18 cellular contexts compared by ENCODE assay signal in the genomic region with DNA sequence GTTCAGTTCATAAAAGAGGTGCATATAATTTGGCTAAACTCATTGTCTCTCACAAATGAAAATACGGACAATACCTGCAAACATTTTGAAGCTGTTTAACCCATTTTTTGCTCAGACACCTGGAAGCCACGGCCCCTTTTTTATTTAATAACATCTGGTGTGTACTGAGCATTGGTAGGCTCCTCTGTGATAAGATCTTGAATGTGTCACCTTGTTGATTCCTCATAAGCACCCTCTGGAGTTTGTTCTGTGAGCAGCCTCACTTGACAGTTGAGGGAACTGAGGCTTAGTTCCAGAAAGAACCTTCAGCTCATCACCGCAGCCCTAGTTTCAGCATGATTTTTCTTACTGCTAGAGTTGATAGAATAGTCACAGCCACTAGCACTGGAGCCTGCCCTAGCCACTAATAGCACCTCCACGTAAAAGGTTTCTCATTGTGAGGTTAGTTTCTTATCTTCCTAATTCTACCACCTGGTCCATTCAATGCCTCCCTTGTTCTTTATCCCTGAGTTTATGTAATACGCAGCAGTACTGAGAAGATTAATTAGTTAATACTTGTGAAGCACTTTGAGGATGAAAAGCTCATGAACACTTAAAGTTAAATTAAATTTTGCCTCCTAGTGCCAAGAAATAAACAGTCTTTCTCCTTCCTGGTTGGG.
"Had no signal": no experiment of that assay in that cellular context is flagged by ENCODE, and none has a peak within 500 bp of the region (broad histone marks: within the 10 kb centered on the region; RNA-seq: fewer than 3 reads in every experiment).

No MANE protein-coding gene starts in this region.

- H3K27ac Mint-ChIP-seq: activated naive CD4-positive, alpha-beta T cell treated with anti-CD3 and anti-CD28 coated beads, Interleukin-2, amount 50 U/mL, for 72 hours; dendritic cell treated with granulocyte-macrophage colony-stimulating factor and Interleukin-4, amounts not matched to agents 40 ng/mL and 50 ng/mL, for 4 days; naive thymus-derived CD4-positive, alpha-beta T cell; stimulated activated effector memory CD8-positive, alpha-beta T cell treated with anti-CD3 and anti-CD28 coated beads, Interleukin-12 subunit alpha, Interleukin-12 subunit beta, amount 100 ng/mL, for 72 hours; T-helper 1 cell treated with Interleukin-12 subunit alpha and Interleukin-12 subunit beta and Interleukin-4 antibody, amounts not matched to agents 30 μg/mL and 1 μg/mL, for 36 hours had no signal

- H3K27me3 Mint-ChIP-seq: dendritic cell treated with granulocyte-macrophage colony-stimulating factor and Interleukin-4, amounts not matched to agents 40 ng/mL and 50 ng/mL, for 4 days; naive thymus-derived CD4-positive, alpha-beta T cell had no signal

- H3K9me3 Mint-ChIP-seq: activated naive CD4-positive, alpha-beta T cell treated with anti-CD3 and anti-CD28 coated beads, Interleukin-2, amount 50 U/mL, for 72 hours; dendritic cell treated with granulocyte-macrophage colony-stimulating factor and Interleukin-4, amounts not matched to agents 40 ng/mL and 50 ng/mL, for 4 days; stimulated activated effector memory CD8-positive, alpha-beta T cell treated with anti-CD3 and anti-CD28 coated beads, Interleukin-12 subunit alpha, Interleukin-12 subunit beta, amount 100 ng/mL, for 72 hours; T-helper 1 cell treated with Interleukin-12 subunit alpha and Interleukin-12 subunit beta and Interleukin-4 antibody, amounts not matched to agents 30 μg/mL and 1 μg/mL, for 36 hours had no signal

- H3K27me3 ChIP-seq: adrenal gland, esophagus muscularis mucosa, gastroesophageal sphincter, heart left ventricle, ovary, sigmoid colon, tibial artery had no signal

- H3K36me3 ChIP-seq: adrenal gland, esophagus muscularis mucosa, gastroesophageal sphincter, heart left ventricle, ovary, sigmoid colon, tibial artery had no signal

- H3K36me3 Mint-ChIP-seq: activated naive CD4-positive, alpha-beta T cell treated with anti-CD3 and anti-CD28 coated beads, Interleukin-2, amount 50 U/mL, for 72 hours; stimulated activated effector memory CD8-positive, alpha-beta T cell treated with anti-CD3 and anti-CD28 coated beads, Interleukin-12 subunit alpha, Interleukin-12 subunit beta, amount 100 ng/mL, for 72 hours had no signal

- H3K9me3 ChIP-seq: adrenal gland, esophagus muscularis mucosa, gastroesophageal sphincter, heart left ventricle, mucosa of descending colon, ovary, sigmoid colon, tibial artery had no signal

- H3K4me3 Mint-ChIP-seq: dendritic cell treated with granulocyte-macrophage colony-stimulating factor and Interleukin-4, amounts not matched to agents 40 ng/mL and 50 ng/mL, for 4 days; naive thymus-derived CD4-positive, alpha-beta T cell; stimulated activated effector memory CD8-positive, alpha-beta T cell treated with anti-CD3 and anti-CD28 coated beads, Interleukin-12 subunit alpha, Interleukin-12 subunit beta, amount 100 ng/mL, for 72 hours; T-helper 1 cell treated with Interleukin-12 subunit alpha and Interleukin-12 subunit beta and Interleukin-4 antibody, amounts not matched to agents 30 μg/mL and 1 μg/mL, for 36 hours had no signal

- H3K27ac ChIP-seq: adrenal gland, esophagus muscularis mucosa, gastroesophageal sphincter, heart left ventricle, ovary, sigmoid colon, tibial artery had no signal

- DNase-seq: activated CD4-positive, CD25-positive, alpha-beta regulatory T cell treated with anti-CD3 and anti-CD28 coated beads, Interleukin-2, amount 50 U/mL, for 72 hours; activated gamma-delta T cell; effector CD8-positive, alpha-beta T cell; heart left ventricle; kidney; mucosa of descending colon; naive thymus-derived CD4-positive, alpha-beta T cell; ovary; sigmoid colon; stimulated activated CD4-positive, alpha-beta T cell treated with anti-CD3 and anti-CD28 coated beads, Interleukin-4, amount 100 ng/mL, for 24 hours; tibial artery had no signal

- H3K4me3 ChIP-seq: adrenal gland, esophagus muscularis mucosa, gastroesophageal sphincter, heart left ventricle, mucosa of descending colon, ovary, sigmoid colon, tibial artery had no signal
